Comparison of ENCODE assay signal across 15 cellular contexts in genomic region chr22:49491726-49492125, GRCh38.
A peak's percentile ranks its signal among the peaks of the same experiment; 100 is the strongest.
DNase-seq lines count a peak whose midpoint lies in the region.
"Had no signal": no experiment of that assay in that cellular context is flagged by ENCODE, and none has a peak within 500 bp of the region (broad histone marks: within the 10 kb centered on the region; RNA-seq: fewer than 3 reads in every experiment).

No MANE protein-coding gene starts in this region.

- H2AK5ac ChIP-seq in trophoblast cell (ENCODE audit: low read length) = peak overlapping the region; percentile 44

- H2AFZ ChIP-seq in trophoblast cell (ENCODE audit: insufficient read depth, low read length, poor library complexity) = no peak overlapping the region

- peaks cover 9 to 14% of the 10 kb centered on the region in 2 experiments for H3K4me1 ChIP-seq in trophoblast cell (ENCODE audit: control insufficient read depth in 1 of 2, insufficient read depth in 2 of 2, low read length in 2 of 2)

- peaks cover 17% of the 10 kb centered on the region for H3K79me1 ChIP-seq in trophoblast cell (ENCODE audit: low read length)

- H4K8ac ChIP-seq in trophoblast cell (ENCODE audit: low read depth, low read length) = no peak overlapping the region

- H3K23ac ChIP-seq in trophoblast cell (ENCODE audit: low read length) = no peak overlapping the region

- no peak overlapping the region for H3K4me3 ChIP-seq in H7 (ENCODE audit: insufficient read depth, low read depth, low read length)
- no peak overlapping the region for H3K4me3 ChIP-seq in trophoblast cell (ENCODE audit: low read depth, low read length)
- H3K4me3 ChIP-seq: BLaER1 had no signal

- peak overlapping the region; percentile 26 for H2BK5ac ChIP-seq in trophoblast cell (ENCODE audit: low read depth, low read length, poor library complexity)

- peaks cover 2% of the 10 kb centered on the region for H3K79me2 ChIP-seq in trophoblast cell (ENCODE audit: control insufficient read depth, insufficient read depth, low read length, poor library complexity)

- H3K18ac ChIP-seq in trophoblast cell (ENCODE audit: low read length) = no peak overlapping the region

- H3K9me3 ChIP-seq in trophoblast cell (ENCODE audit: insufficient read depth, low read depth, low read length) = peaks cover 2% of the 10 kb centered on the region

- H3K27me3 ChIP-seq in H7 (ENCODE audit: control insufficient read depth, insufficient read depth, low read length) (no peaks in the 10 kb centered on the region), trophoblast cell (ENCODE audit: insufficient read depth, low read length) (no peaks in the 10 kb centered on the region)
- H3K27me3 ChIP-seq: BLaER1 had no signal

- H3K36me3 ChIP-seq in H7 (replicated peaks; ENCODE audit: control insufficient read depth, insufficient read depth, low read length) (no peaks in the 10 kb centered on the region), trophoblast cell (ENCODE audit: control insufficient read depth in 1 of 2, insufficient read depth in 2 of 2, low read length in 2 of 2) (no peaks in the 10 kb centered on the region)
- H3K36me3 ChIP-seq: BLaER1 had no signal

- WGBS in trophoblast cell (ENCODE audit: extremely low coverage, insufficient coverage, insufficient read length) = no CpG with 5 or more reads among the region's 15 CpGs

- H4K91ac ChIP-seq in trophoblast cell (ENCODE audit: low read depth, low read length) = peak overlapping the region; percentile 32

- no peak overlapping the region for H4K12ac ChIP-seq in trophoblast cell (ENCODE audit: low read depth, low read length)

- DNase-seq in D341Med (ENCODE audit: low spot score) (peak; percentile 17), H7 (peak; percentile 56), ecto neural progenitor cell (ENCODE audit: low spot score) (peak; percentile 39), trophoblast cell (no peak), retina (no peak), DMS53 treated with DMSO at 0.1 percent for 48 hours (lab: John Stamatoyannopoulos, UW; ENCODE audit: unreplicated experiment) (no peak), CD1c-positive myeloid dendritic cell (ENCODE audit: extremely low spot score) (no peak)
- DNase-seq: CD4-positive, alpha-beta T cell; CD8-positive, alpha-beta memory T cell; DMS53; DND-41; GOT3; HCEC 1CT had no signal

- no peak overlapping the region for H2BK120ac ChIP-seq in trophoblast cell (ENCODE audit: insufficient read depth, low read length, poor library complexity)

- H3K4ac ChIP-seq in trophoblast cell (ENCODE audit: low read depth, low read length) = no peak overlapping the region

- peak overlapping the region; percentile 34 for H3K14ac ChIP-seq in trophoblast cell (ENCODE audit: low read length)

- H3K9ac ChIP-seq in trophoblast cell (ENCODE audit: low read length) = no peak overlapping the region
- H3K9ac ChIP-seq: BLaER1 had no signal

- H3K4me2 ChIP-seq in trophoblast cell (ENCODE audit: low read length) = no peak overlapping the region
- H3K4me2 ChIP-seq: BLaER1 had no signal

- H2BK12ac ChIP-seq in trophoblast cell (ENCODE audit: low read length) = peak overlapping the region; percentile 65

- no peak overlapping the region for H3K27ac ChIP-seq in trophoblast cell (ENCODE audit: low read depth, low read length)
- H3K27ac ChIP-seq: BLaER1, C4-2B had no signal

Comparison
In these comparisons a context has a peak if more than half of its experiments do, and no peak if none do; other contexts are left out.
1. DNase-seq: peak in D341Med (single experiment), H7 (single experiment) and ecto neural progenitor cell (single experiment); none in trophoblast cell (0 of 2), retina (single experiment), DMS53 treated with DMSO at 0.1 percent for 48 hours (single experiment) and CD1c-positive myeloid dendritic cell (single experiment).